8 cellular contexts compared by ENCODE assay signal in genomic region chr17:44363613-44364159, GRCh38. TPM values are rescaled to one million over a fixed set of nuclear protein-coding genes. Genes with fewer than 3 reads are reported as not detected.
DNase-seq lines count a peak whose midpoint lies in the region; ATAC-seq, FAIRE-seq and TF ChIP-seq lines count a peak whose summit lies in the region.

Gene FAM171A2, minus strand, starts transcription at chr17:44363853. Its CDS starts 139 bp downstream, at chr17:44363714.

- H3K9me3 ChIP-seq in thymus (ENCODE audit: control insufficient read depth) = no peaks in the 10 kb centered on the region

- DNase-seq in GM04504 (ENCODE audit: low read depth) (peak; percentile 22), HL-60 (ENCODE audit: low read depth in 1 of 2, low spot score in 1 of 2) (peak in 1 of 2 experiments; percentile 32), RCC 7860 (ENCODE audit: low spot score) (peak; percentile 12), foreskin fibroblast (peak in 1 of 2 donors; percentile 82), neural crest cell (ENCODE audit: low read depth, low spot score) (peak; percentile 78)
- peak; percentile 87 for DNase-seq in activated effector memory CD4-positive, alpha-beta T cell treated with anti-CD3 and anti-CD28 coated beads, Interleukin-2, amount 50 U/mL, for 16 hours

- H3K4me1 ChIP-seq in thymus (ENCODE audit: control insufficient read depth, insufficient read depth, low read length) = peaks cover 5% of the 10 kb centered on the region

- no peaks in the 10 kb centered on the region for H3K36me3 ChIP-seq in thymus (ENCODE audit: control insufficient read depth, insufficient read depth)

- H3K4me1 Mint-ChIP-seq in neural crest cell = peaks cover 18% of the 10 kb centered on the region

- H3K27ac ChIP-seq in HL-60 (replicated peaks) (no peak within 1 kb of the TSS), thymus (ENCODE audit: low read depth) (no peak within 1 kb of the TSS)

- peak; percentile 9 for TF ChIP-seq CTCF in HL-60 (IDR thresholded peaks at IDR 0.05; ENCODE audit: insufficient read depth, low read length)
- TF ChIP-seq CTCF in foreskin fibroblast (IDR thresholded peaks at IDR 0.05; ENCODE audit: low read depth, low read length) = no peak
- peak; percentile 87 for TF ChIP-seq CTCF in neural crest cell (conservative IDR thresholded peaks at IDR 0.05)

- peaks cover 33% of the 10 kb centered on the region for H3K27me3 ChIP-seq in HL-60 (ENCODE audit: insufficient read depth, poor library complexity, severe bottlenecking)
- H3K27me3 ChIP-seq in thymus (ENCODE audit: control insufficient read depth, insufficient read depth) = peaks cover 17% of the 10 kb centered on the region

- H3K27ac Mint-ChIP-seq in neural crest cell (ENCODE audit: unreplicated experiment) = peak within 1 kb of the TSS; percentile 87

- peak within 1 kb of the TSS; percentile 95 for H3K4me3 Mint-ChIP-seq in neural crest cell

- H3K36me3 Mint-ChIP-seq in neural crest cell (ENCODE audit: low read depth) = no peaks in the 10 kb centered on the region

- under 1% methylated on average over 63 of the region's 63 CpGs for WGBS in thymus

- H3K4me3 ChIP-seq in HL-60 (replicated peaks; ENCODE audit: insufficient read depth, low read length) (peak within 1 kb of the TSS; percentile 50), foreskin fibroblast (ENCODE audit: low read depth in 1 of 2, low read length in 2 of 2) (peak within 1 kb of the TSS; percentile 68 to 73), thymus (ENCODE audit: low read length) (peak within 1 kb of the TSS; percentile 61)

- FAIRE-seq in RCC 7860 (lab: Jason Lieb, UNC) = no peak

- ATAC-seq in GM21528 (IDR thresholded peaks at IDR 0.05; ENCODE audit: low FRiP score, unreplicated experiment) = no peak

- H3K9me3 Mint-ChIP-seq in neural crest cell = no peaks in the 10 kb centered on the region

- H3K27me3 Mint-ChIP-seq in neural crest cell (ENCODE audit: low read depth) = peaks cover 34% of the 10 kb centered on the region

RNA-seq across cellular contexts. Expression of gene FAM171A2, which starts in this region (rescaled TPM):
- total RNA-seq in neural crest cell = 50.6 and 51.9 TPM in 2 replicates
- 0.39 TPM for polyA plus RNA-seq in thymus
